30 cellular contexts compared by ENCODE assay signal in the genomic region with DNA sequence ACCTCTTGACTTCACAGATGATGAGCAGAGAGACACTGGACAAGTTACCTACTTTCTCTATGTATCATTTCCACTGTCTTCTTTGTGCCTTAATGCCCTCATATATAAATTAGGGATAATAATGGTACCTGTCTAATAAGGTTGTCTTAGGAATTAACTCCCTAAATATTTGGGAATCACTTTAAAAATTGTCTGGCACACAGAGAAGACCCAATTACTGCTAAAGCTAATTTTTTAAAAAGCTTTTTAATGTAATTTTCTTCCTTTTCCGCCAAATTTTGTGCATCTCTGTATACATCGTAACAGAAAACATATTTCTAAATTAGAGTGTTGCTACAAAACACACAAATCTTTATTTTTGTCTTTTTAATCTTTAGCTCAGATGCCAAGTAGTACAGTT.
"Had no signal": no experiment of that assay in that cellular context is flagged by ENCODE, and none has a peak within 500 bp of the region (broad histone marks: within the 10 kb centered on the region; RNA-seq: fewer than 3 reads in every experiment).

No MANE protein-coding gene starts in this region.

- FAIRE-seq: RCC 7860 had no signal

- H3K4me3 ChIP-seq: MG63, PC-9, SJCRH30 had no signal

- H3K4me2 ChIP-seq: KMS-11, PC-9 had no signal

- H3K27me3 ChIP-seq: MG63, SJCRH30 had no signal

- ATAC-seq: Panc1, Right ventricle myocardium inferior, T-cell had no signal

- H3K36me3 ChIP-seq: MG63, SJCRH30 had no signal

- DNase-seq: Kasumi-1, MG63, NCI-H1048, NCI-H1092 treated with DMSO at 0.1 percent for 48 hours, NCI-H1105 treated with DMSO at 0.1 percent for 48 hours, NCI-H1417, NCI-H1436, NCI-H146, NCI-H1694, NCI-H187, NCI-H1930, NCI-H2029 treated with DMSO at 0.1 percent for 48 hours, NCI-H2171 treated with DMSO at 0.1 percent for 48 hours, NCI-H226, NCI-H446 treated with DMSO at 0.1 percent for 48 hours, NCI-H510A, NCI-H524, NCI-H526, NCI-H69, NCI-H748 treated with DMSO at 0.1 percent for 48 hours, PC-9, SHP77, SIG-M5, SJCRH30, T-cell had no signal

- H2AFZ ChIP-seq: PC-9 had no signal

- H3K4me1 ChIP-seq: SJCRH30 had no signal

- H3K9ac ChIP-seq: KMS-11 had no signal

- H3K27ac ChIP-seq: KMS-11, PC-9, RWPE1, SJCRH30 had no signal

- H3K9me3 ChIP-seq: MG63, SJCRH30 had no signal
